Comparison of ENCODE assay signal across 8 cellular contexts in the genomic region with DNA sequence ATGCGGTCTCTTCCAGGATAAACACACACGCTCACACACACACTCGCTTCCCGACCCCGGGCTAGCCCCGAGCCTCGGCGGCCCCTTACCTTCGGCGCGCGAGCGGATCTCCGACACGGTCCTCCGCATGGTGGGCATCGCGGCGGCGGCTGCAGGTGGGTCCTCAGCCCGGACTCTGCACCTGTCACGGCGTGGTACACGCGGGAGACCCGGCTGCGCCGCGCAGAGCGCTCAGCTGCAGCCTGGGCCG. TPM values are rescaled to one million over a fixed set of nuclear protein-coding genes. Genes with fewer than 3 reads are reported as not detected.
DNase-seq lines count a peak whose midpoint lies in the region; ATAC-seq, FAIRE-seq and TF ChIP-seq lines count a peak whose summit lies in the region.

No MANE protein-coding gene starts in this region.

- peaks cover 22% of the 10 kb centered on the region for H3K4me1 Mint-ChIP-seq in memory B cell

- no peak for FAIRE-seq in GM12878 (lab: Jason Lieb, UNC)

- H3K79me2 ChIP-seq in GM12878 (ENCODE audit: control insufficient read depth, insufficient read depth, low read length): peaks cover 53% of the 10 kb centered on the region

- H3K36me3 ChIP-seq in cardiac muscle cell (no peaks in the 10 kb centered on the region), GM12878 (ENCODE audit: control insufficient read depth in 2 of 2, insufficient read depth in 2 of 2, low read length in 1 of 2) (0 out of 4 replicates have a peak, but pooled peaks cover 0 to under 1% of the 10 kb centered on the region in 2 experiments), upper lobe of left lung (no peaks in the 10 kb centered on the region)

- RAD21 ChIA-PET in GM12878 (lab: Charles Lee; ENCODE audit: unreplicated experiment): interaction anchor here (0.6 to 6.3 kb wide), 23 partner anchors 9 to 161 kb away, joined by 3 to 252 read pairs (median 8); no protein-coding TSS in a partner anchor

- TF ChIP-seq POLR2A in GM12878 (IDR thresholded peaks at IDR 0.05; ENCODE audit: low read depth, low read length) (no peak), upper lobe of left lung (IDR thresholded peaks at IDR 0.05) (peak in 1 of 4 donors; percentile 44)

- no TSS peak for BruUV-seq in GM12878 (replicated peaks; lab: Mats Ljungman, UMichigan)

- H3K27ac ChIP-seq in cardiac muscle cell (peak overlapping the region; percentile 100), GM12878 (ENCODE audit: control insufficient read depth, insufficient read depth) (peak overlapping the region; percentile 86), upper lobe of left lung (peak overlapping the region; percentile 90 to 93 (median 92))

- no peaks in the 10 kb centered on the region for H4K20me1 ChIP-seq in GM12878 (ENCODE audit: control insufficient read depth, insufficient read depth)

- H2AFZ ChIP-seq in GM12878 (ENCODE audit: control insufficient read depth, low read depth, low read length): peak overlapping the region; percentile 79

- peaks cover 3% of the 10 kb centered on the region for H3K9me3 Mint-ChIP-seq in memory B cell

- no peaks in the 10 kb centered on the region for H3K27me3 Mint-ChIP-seq in memory B cell

- intact Hi-C loops in left cardiac atrium (cut with DNase I) (loop anchor here (5.0 to 10.0 kb wide), 2 partner anchors 52 to 84 kb away; no protein-coding TSS in a partner anchor), GM12878 (cut with micrococcal nuclease; ENCODE audit: unreplicated experiment) (loop anchor here (2.0 to 5.0 kb wide), 4 partner anchors 28 to 211 kb away; no protein-coding TSS in a partner anchor)

- H3K4me3 Mint-ChIP-seq in memory B cell: peak overlapping the region; percentile 98

- no peak for DNase-seq in cardiac muscle cell (ENCODE audit: low read depth in 1 of 2, low spot score in 1 of 2)
- DNase-seq in left cardiac atrium: no peak
- no peak for DNase-seq in GM12878 (ENCODE audit: low read depth, low spot score)
- DNase-seq in memory B cell (ENCODE audit: low spot score in 2 of 2): no peak
- DNase-seq in upper lobe of left lung: no peak
- DNase-seq in stimulated activated CD4-positive, alpha-beta T cell treated with anti-CD3 and anti-CD28 coated beads, Interleukin-4, amount 100 ng/mL, for 1 hour: no peak
- DNase-seq in NCI-H510A (lab: John Stamatoyannopoulos, UW): no peak

- H3K27me3 ChIP-seq in cardiac muscle cell: no peaks in the 10 kb centered on the region
- no peaks in the 10 kb centered on the region for H3K27me3 ChIP-seq in GM12878 (replicated peaks in 1 of 2; ENCODE audit: control insufficient read depth in 2 of 2, insufficient read depth in 2 of 2, low read length in 1 of 2)
- no peaks in the 10 kb centered on the region for H3K27me3 ChIP-seq in upper lobe of left lung

- peak overlapping the region; percentile 77 for H3K9ac ChIP-seq in GM12878 (ENCODE audit: control insufficient read depth, insufficient read depth, low read length)

- TF ChIP-seq CTCF in cardiac muscle cell (IDR thresholded peaks at IDR 0.05; ENCODE audit: low read depth, low read length): no peak
- TF ChIP-seq CTCF in GM12878 (IDR thresholded peaks at IDR 0.05 in 2 of 3, conservative IDR thresholded peaks at IDR 0.05 in 1 of 3; ENCODE audit: control insufficient read depth in 2 of 3, extremely low read depth in 1 of 3, insufficient read depth in 1 of 3, low read depth in 3 of 3, low read length in 3 of 3): no peak
- peak in 1 of 6 experiments; percentile 3 for TF ChIP-seq CTCF in upper lobe of left lung (IDR thresholded peaks at IDR 0.05)

- in situ Hi-C loops in GM12878 (cut with MboI): no loop called here

- TF ChIP-seq RAD21 in GM12878 (IDR thresholded peaks at IDR 0.05; ENCODE audit: insufficient read depth, low read depth, low read length): no peak

- CTCF ChIA-PET in GM12878 (lab: Yijun Ruan, JAX): interaction anchor here (0.8 to 3.3 kb wide), 15 partner anchors 11 to 208 kb away, joined by 3 to 27 read pairs (median 6); no protein-coding TSS in a partner anchor

- 0% methylated on average over 30 of the region's 31 CpGs for WGBS in GM12878 (ENCODE audit: insufficient coverage, insufficient replicate concordance, low lambda C conversion rate, missing lambda C conversion rate)
- 0% methylated on average over 3 to 5 of the region's 31 CpGs for WGBS in upper lobe of left lung, 2 donors

- H3K27ac Mint-ChIP-seq in memory B cell: peak overlapping the region; percentile 91

- no peak for ATAC-seq in left cardiac atrium
- ATAC-seq in GM12878: no peak
- ATAC-seq in memory B cell (ENCODE audit: low read depth): no peak
- ATAC-seq in upper lobe of left lung (ENCODE audit: low FRiP score in 2 of 2): no peak
- no peak for ATAC-seq in GM18861 (IDR thresholded peaks at IDR 0.05; ENCODE audit: unreplicated experiment)

- H3K4me3 ChIP-seq in cardiac muscle cell: peak overlapping the region; percentile 78
- peak overlapping the region; percentile 93 for H3K4me3 ChIP-seq in GM12878
- H3K4me3 ChIP-seq in upper lobe of left lung: peak overlapping the region; percentile 70 to 98 (median 93)

- peak overlapping the region; percentile 92 for H3K4me2 ChIP-seq in GM12878 (ENCODE audit: control insufficient read depth, insufficient read depth)

- POLR2A ChIA-PET in GM12878 (lab: Charles Lee): interaction anchor here (0.6 to 5.2 kb wide), 11 partner anchors 9 to 90 kb away, joined by 3 to 167 read pairs (median 5); no protein-coding TSS in a partner anchor

- H3K4me1 ChIP-seq in cardiac muscle cell (ENCODE audit: low read depth) (peaks cover 13% of the 10 kb centered on the region), GM12878 (ENCODE audit: control insufficient read depth, insufficient read depth, low read length) (peaks cover 5% of the 10 kb centered on the region; the same call in 1 of the 2 replicates), upper lobe of left lung (peaks cover 24 to 38% (median 34%) of the 10 kb centered on the region in 4 donors)

- TF ChIP-seq EP300 in GM12878 (IDR thresholded peaks at IDR 0.05; ENCODE audit: borderline replicate concordance in 1 of 2, control insufficient read depth in 1 of 2, low read depth in 2 of 2, low read length in 2 of 2) (no peak), upper lobe of left lung (IDR thresholded peaks at IDR 0.05) (no peak)

- H3K9me3 ChIP-seq in cardiac muscle cell (ENCODE audit: low read depth): no peaks in the 10 kb centered on the region
- peaks cover 7% of the 10 kb centered on the region for H3K9me3 ChIP-seq in GM12878 (replicated peaks; ENCODE audit: control insufficient read depth, insufficient read depth, low read length)
- no peaks in the 10 kb centered on the region for H3K9me3 ChIP-seq in upper lobe of left lung

- peaks cover 14% of the 10 kb centered on the region for H3K36me3 Mint-ChIP-seq in memory B cell

- SMC1A ChIA-PET in GM12878 (lab: Charles Lee; ENCODE audit: uncharacterized antibody, unreplicated experiment): interaction anchor here (0.8 to 6.6 kb wide), 18 partner anchors 16 to 167 kb away, joined by 3 to 202 read pairs (median 4); no protein-coding TSS in a partner anchor

TF ChIP-seq in GM12878, 131 proteins besides CTCF, POLR2A, EP300 and RAD21 (continues in another document):
- TF ChIP-seq DPF2 (IDR thresholded peaks at IDR 0.05): peak; percentile 79
- TF ChIP-seq, protein P1, sequence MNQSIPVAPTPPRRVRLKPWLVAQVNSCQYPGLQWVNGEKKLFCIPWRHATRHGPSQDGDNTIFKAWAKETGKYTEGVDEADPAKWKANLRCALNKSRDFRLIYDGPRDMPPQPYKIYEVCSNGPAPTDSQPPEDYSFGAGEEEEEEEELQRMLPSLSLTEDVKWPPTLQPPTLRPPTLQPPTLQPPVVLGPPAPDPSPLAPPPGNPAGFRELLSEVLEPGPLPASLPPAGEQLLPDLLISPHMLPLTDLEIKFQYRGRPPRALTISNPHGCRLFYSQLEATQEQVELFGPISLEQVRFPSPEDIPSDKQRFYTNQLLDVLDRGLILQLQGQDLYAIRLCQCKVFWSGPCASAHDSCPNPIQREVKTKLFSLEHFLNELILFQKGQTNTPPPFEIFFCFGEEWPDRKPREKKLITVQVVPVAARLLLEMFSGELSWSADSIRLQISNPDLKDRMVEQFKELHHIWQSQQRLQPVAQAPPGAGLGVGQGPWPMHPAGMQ (IDR thresholded peaks at IDR 0.05; ENCODE audit: borderline replicate concordance): no peak
- TF ChIP-seq GATAD2B (conservative IDR thresholded peaks at IDR 0.05; ENCODE audit: low read depth): peak; percentile 75; the same call in 1 of the 2 replicates
- peak; percentile 89; the same call in 1 of the 2 replicates for TF ChIP-seq LARP7 (IDR thresholded peaks at IDR 0.05)
- TF ChIP-seq BACH1 (IDR thresholded peaks at IDR 0.05; ENCODE audit: borderline replicate concordance): 0 out of 2 replicates have a peak, but pooled peaks have one; percentile 39
- no peak for TF ChIP-seq HDAC6 (IDR thresholded peaks at IDR 0.05; ENCODE audit: unreplicated experiment)
- TF ChIP-seq ZNF622 (IDR thresholded peaks at IDR 0.05): no peak
- TF ChIP-seq ZNF24 (IDR thresholded peaks at IDR 0.05): peak; percentile 32; the same call in 1 of the 2 replicates

RNA-seq across cellular contexts. Expression of gene ATP8A1, which starts 0.2 kb away (rescaled TPM):
- 21.1 and 22.7 TPM in 2 replicates for total RNA-seq in cardiac muscle cell
- 5.0 and 7.6 TPM in 2 replicates for polyA plus RNA-seq in cardiac muscle cell
- 10 to 100 TPM; 22.3 to 23.3 TPM for total RNA-seq in left cardiac atrium
- 1,209 and 1,224 TPM in 2 replicates for total RNA-seq in GM12878 (2013; cell fraction: nucleolus; rRNA removed)
- 55.2 and 73.8 TPM in 2 replicates for total RNA-seq in GM12878 (2014; rRNA removed)
- 72.5 and 78.7 TPM in 2 replicates for total RNA-seq in GM12878 (2014; rRNA removed; fragmentation: Illumina TruSeq; extraction: Trizol)
- 50.4 and 50.6 TPM in 2 replicates for total RNA-seq in GM12878 (2021)
- polyA plus RNA-seq in GM12878 (2011; ENCODE audit: low read depth): 16.1 TPM
- polyA plus RNA-seq in GM12878 (2011; rRNA removed): 116 and 194 TPM in 2 replicates
- polyA plus RNA-seq in GM12878 (2011; cell fraction: cytosol; rRNA removed): 27.1 and 34.0 TPM in 2 replicates
- 252 and 314 TPM in 2 replicates for polyA plus RNA-seq in GM12878 (2011; cell fraction: nucleus; rRNA removed)
- polyA plus RNA-seq in GM12878 (2012): 22.0 and 41.8 TPM in 2 replicates
- 43.3 and 60.0 TPM in 2 replicates for polyA plus RNA-seq in GM12878 (2014; fragmentation: Illumina TruSeq; extraction: Trizol)
- polyA plus RNA-seq in GM12878 (2014; fragmentation: Nextera tagmentation; extraction: Ambion mirVana): 1 to 10 TPM; 9.0 to 9.5 TPM
- 26.2 and 31.2 TPM in 2 replicates for polyA plus RNA-seq in GM12878 (2014; rRNA removed)
- polyA plus RNA-seq in GM12878 (2016; fragmentation: Nextera tagmentation; extraction: Ambion mirVana): 10 to 100 TPM; 14.4 to 18.5 TPM
- 213 and 243 TPM in 2 replicates for polyA minus RNA-seq in GM12878 (2011; rRNA and poly(A)+ RNA removed)
- polyA minus RNA-seq in GM12878 (2011; cell fraction: cytosol; rRNA and poly(A)+ RNA removed): 58.3 and 60.7 TPM in 2 replicates
- polyA minus RNA-seq in GM12878 (2011; cell fraction: nucleus; rRNA and poly(A)+ RNA removed): 380 and 488 TPM in 2 replicates
- 100 to 1,000 TPM in 4 of 6 donors, 10 to 100 TPM in 2; 39.5 to 264 (median 144) TPM for total RNA-seq in upper lobe of left lung
